ENCODE assay signal across 1 cellular context in the genomic region with DNA sequence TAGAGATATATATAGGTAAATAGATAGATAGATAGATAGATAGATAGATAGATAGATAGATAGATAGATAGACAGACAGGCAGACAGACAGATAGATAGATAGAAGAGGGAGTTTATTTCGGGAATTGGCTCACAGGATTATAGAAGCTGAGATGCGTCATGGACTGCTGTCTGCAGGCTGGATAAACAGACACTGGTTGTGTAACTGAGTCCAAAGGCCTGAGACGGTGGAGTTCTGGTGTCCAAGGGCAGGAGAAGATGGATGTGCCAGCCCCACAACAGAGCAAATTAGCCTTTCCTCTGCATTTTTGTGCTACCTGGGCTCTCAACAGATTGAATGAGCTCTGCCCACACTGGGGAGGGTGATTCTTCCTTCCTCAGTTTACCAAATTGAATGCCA.
TF ChIP-seq lines count a peak whose summit lies in the region.

No MANE protein-coding gene starts in this region.

TF ChIP-seq in K562, 482 proteins besides CTCF, POLR2A, EP300 and RAD21:
- TF ChIP-seq CREM (IDR thresholded peaks at IDR 0.05; ENCODE audit: low read depth) (no peak), DACH1 (IDR thresholded peaks at IDR 0.05; ENCODE audit: partially characterized antibody) (peak; percentile 3)
TF ChIP-seq in K562: peak in this region for 1.
